In the genomic region with DNA sequence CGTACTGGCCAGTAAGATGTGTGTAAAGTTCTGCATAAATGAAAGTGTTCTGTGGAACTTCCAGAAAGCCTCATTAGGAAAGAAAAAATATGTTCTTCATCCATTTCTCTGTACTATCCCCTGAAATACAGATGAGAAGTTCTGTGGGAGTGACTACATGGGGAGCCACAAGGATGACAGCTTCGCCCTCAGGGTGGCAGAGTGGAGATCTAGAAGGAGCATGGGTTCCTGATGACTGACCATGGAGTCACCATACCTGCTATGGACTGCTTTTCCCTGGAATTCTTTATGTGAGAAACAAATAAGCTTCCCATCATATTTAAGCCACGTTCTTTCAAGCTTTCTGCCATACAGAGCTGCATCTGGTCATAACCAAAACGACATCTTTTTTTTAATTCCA, we compare ENCODE assay signal across 22 cellular contexts.
"Had no signal": no experiment of that assay in that cellular context is flagged by ENCODE, and none has a peak within 500 bp of the region (broad histone marks: within the 10 kb centered on the region; RNA-seq: fewer than 3 reads in every experiment).

No MANE protein-coding gene starts in this region.

- H3K9me3 ChIP-seq: MG63 had no signal

- H3K27me3 ChIP-seq: MG63 had no signal

- DNase-seq: activated B cell treated with CpG ODN at 0.5 μM for 24 hours; activated CD4-positive, alpha-beta T cell treated with anti-CD3 and anti-CD28 coated beads for 1 hour; activated CD8-positive, alpha-beta memory T cell treated with anti-CD3 and anti-CD28 coated beads, Interleukin-2, amount 50 U/mL, for 4 hours; activated CD8-positive, alpha-beta T cell treated with anti-CD3 and anti-CD28 coated beads for 36 hours; activated gamma-delta T cell treated with Interleukin-2 at 50 U/mL for 16 hours; activated naive CD4-positive, alpha-beta T cell treated with anti-CD3 and anti-CD28 coated beads, Interleukin-2, amount 10 ng/mL, durations not matched to agents 7 days and 5 days; activated naive CD8-positive, alpha-beta T cell treated with anti-CD3 and anti-CD28 coated beads for 36 hours; activated T-cell treated with anti-CD3 and anti-CD28 coated beads, Interleukin-2, amount 50 U/mL, for 72 hours; central memory CD4-positive, alpha-beta T cell; MG63; MV-4-11; NCI-H1105; NCI-H1436; NCI-H187; NCI-H2081; NCI-H446; NCI-H524; SIG-M5; T-helper 17 cell; T-helper 9 cell had no signal

- H3K27ac ChIP-seq: KMS-11 had no signal

- H3K4me1 Mint-ChIP-seq: activated B cell treated with CpG ODN at 0.5 μM for 24 hours; activated naive CD4-positive, alpha-beta T cell treated with anti-CD3 and anti-CD28 coated beads, Interleukin-2, amount 10 ng/mL, durations not matched to agents 7 days and 5 days; activated naive CD8-positive, alpha-beta T cell treated with anti-CD3 and anti-CD28 coated beads for 36 hours; T-helper 17 cell had no signal

- H3K27ac Mint-ChIP-seq: activated B cell treated with CpG ODN at 0.5 μM for 24 hours; activated CD8-positive, alpha-beta T cell treated with anti-CD3 and anti-CD28 coated beads for 36 hours; activated naive CD4-positive, alpha-beta T cell treated with anti-CD3 and anti-CD28 coated beads, Interleukin-2, amount 10 ng/mL, durations not matched to agents 7 days and 5 days; activated naive CD8-positive, alpha-beta T cell treated with anti-CD3 and anti-CD28 coated beads for 36 hours; activated T-cell treated with anti-CD3 and anti-CD28 coated beads, Interleukin-2, amount 50 U/mL, for 72 hours; activated T-helper 2 cell treated with anti-CD3 and anti-CD28 coated beads, Interferon-gamma antibody, Interleukin-2, Interleukin-4, amounts not matched to agents 10 μg/mL and 5 μg/mL and 100 μg/mL, durations not matched to agents 14 hours and 24 hours and 36 hours; T-helper 17 cell had no signal

- H3K9me3 Mint-ChIP-seq: activated B cell treated with CpG ODN at 0.5 μM for 24 hours; activated CD8-positive, alpha-beta T cell treated with anti-CD3 and anti-CD28 coated beads for 36 hours; activated naive CD4-positive, alpha-beta T cell treated with anti-CD3 and anti-CD28 coated beads, Interleukin-2, amount 10 ng/mL, durations not matched to agents 7 days and 5 days; activated naive CD8-positive, alpha-beta T cell treated with anti-CD3 and anti-CD28 coated beads for 36 hours; activated T-cell treated with anti-CD3 and anti-CD28 coated beads, Interleukin-2, amount 50 U/mL, for 72 hours; activated T-helper 2 cell treated with anti-CD3 and anti-CD28 coated beads, Interferon-gamma antibody, Interleukin-2, Interleukin-4, amounts not matched to agents 10 μg/mL and 5 μg/mL and 100 μg/mL, durations not matched to agents 14 hours and 24 hours and 36 hours had no signal

- H3K36me3 Mint-ChIP-seq: activated naive CD4-positive, alpha-beta T cell treated with anti-CD3 and anti-CD28 coated beads, Interleukin-2, amount 10 ng/mL, durations not matched to agents 7 days and 5 days; activated naive CD8-positive, alpha-beta T cell treated with anti-CD3 and anti-CD28 coated beads for 36 hours had no signal

- H3K4me3 ChIP-seq: MG63 had no signal

- H3K4me3 Mint-ChIP-seq: activated B cell treated with CpG ODN at 0.5 μM for 24 hours; activated CD8-positive, alpha-beta T cell treated with anti-CD3 and anti-CD28 coated beads for 36 hours; activated naive CD4-positive, alpha-beta T cell treated with anti-CD3 and anti-CD28 coated beads, Interleukin-2, amount 10 ng/mL, durations not matched to agents 7 days and 5 days; activated naive CD8-positive, alpha-beta T cell treated with anti-CD3 and anti-CD28 coated beads for 36 hours; activated T-cell treated with anti-CD3 and anti-CD28 coated beads, Interleukin-2, amount 50 U/mL, for 72 hours; T-helper 17 cell had no signal

- H3K36me3 ChIP-seq: MG63 had no signal
